Comparison of ENCODE assay signal across 2 cellular contexts in the genomic region with DNA sequence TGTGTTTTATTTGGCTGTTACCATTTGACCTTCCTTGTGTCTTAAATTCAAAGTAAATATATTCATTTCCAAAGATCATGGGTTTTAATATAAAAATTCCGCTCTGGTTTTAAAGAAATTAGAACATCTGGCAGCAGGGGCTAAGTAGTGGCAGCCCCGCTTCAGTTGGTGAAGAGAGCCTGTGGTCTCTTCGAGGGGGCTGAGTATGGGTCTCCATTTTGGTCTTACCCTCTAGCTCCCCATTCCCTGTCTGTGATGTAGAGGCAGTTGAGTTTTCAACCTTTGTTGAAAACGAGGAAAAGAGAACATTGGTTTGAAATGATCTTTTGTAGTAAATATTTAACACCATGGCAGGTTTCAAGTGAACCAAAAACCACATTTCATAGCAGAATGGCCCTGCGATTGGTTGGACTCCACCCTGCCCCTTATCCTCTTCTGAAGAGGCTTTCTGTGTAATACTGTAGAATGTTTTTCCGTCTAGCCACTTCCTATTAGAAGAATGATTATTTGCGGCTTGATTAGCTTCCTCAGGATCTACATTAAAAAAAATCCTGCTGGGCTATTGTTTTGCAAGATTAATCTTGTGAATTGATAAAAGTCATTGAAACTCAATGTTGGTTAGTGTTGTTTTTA.
TF ChIP-seq lines count a peak whose summit lies in the region.

No MANE protein-coding gene starts in this region.

TF ChIP-seq in H1, 55 proteins besides CTCF, POLR2A, EP300 and RAD21:
- TF ChIP-seq ZNF274 (IDR thresholded peaks at IDR 0.05; ENCODE audit: borderline replicate concordance, extremely low read depth, low read length) (no peak), CHD2 (IDR thresholded peaks at IDR 0.05; ENCODE audit: low read length) (no peak), NRF1 (IDR thresholded peaks at IDR 0.05; ENCODE audit: low read depth, low read length) (no peak), CTBP2 (IDR thresholded peaks at IDR 0.05; ENCODE audit: borderline replicate concordance, insufficient read depth, insufficient read length, low read length) (no peak), SP2 (IDR thresholded peaks at IDR 0.05; ENCODE audit: low read length) (no peak), SAP30 (IDR thresholded peaks at IDR 0.05; ENCODE audit: insufficient read depth, insufficient replicate concordance, low read length) (no peak), RBBP5 (IDR thresholded peaks at IDR 0.05; ENCODE audit: borderline replicate concordance, low read depth, low read length) (no peak), NANOG (IDR thresholded peaks at IDR 0.05; ENCODE audit: insufficient read depth, low read depth, low read length, poor library complexity, severe bottlenecking) (no peak), CBX5 (IDR thresholded peaks at IDR 0.05; ENCODE audit: low read depth, low read length) (no peak), RXRA (IDR thresholded peaks at IDR 0.05; ENCODE audit: insufficient read depth, low read depth, low read length) (no peak), KDM1A (IDR thresholded peaks at IDR 0.05; ENCODE audit: borderline replicate concordance, low read length) (no peak), ASH2L (IDR thresholded peaks at IDR 0.05; ENCODE audit: low read length) (no peak), BRCA1 (IDR thresholded peaks at IDR 0.05; ENCODE audit: low read depth, low read length) (no peak), JUND (IDR thresholded peaks at IDR 0.05; ENCODE audit: low read length) (no peak), BACH1 (IDR thresholded peaks at IDR 0.05; ENCODE audit: low read length) (no peak)
- TF ChIP-seq, protein P1, sequence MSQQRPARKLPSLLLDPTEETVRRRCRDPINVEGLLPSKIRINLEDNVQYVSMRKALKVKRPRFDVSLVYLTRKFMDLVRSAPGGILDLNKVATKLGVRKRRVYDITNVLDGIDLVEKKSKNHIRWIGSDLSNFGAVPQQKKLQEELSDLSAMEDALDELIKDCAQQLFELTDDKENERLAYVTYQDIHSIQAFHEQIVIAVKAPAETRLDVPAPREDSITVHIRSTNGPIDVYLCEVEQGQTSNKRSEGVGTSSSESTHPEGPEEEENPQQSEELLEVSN (IDR thresholded peaks at IDR 0.05) = no peak
- TF ChIP-seq, protein P2, sequence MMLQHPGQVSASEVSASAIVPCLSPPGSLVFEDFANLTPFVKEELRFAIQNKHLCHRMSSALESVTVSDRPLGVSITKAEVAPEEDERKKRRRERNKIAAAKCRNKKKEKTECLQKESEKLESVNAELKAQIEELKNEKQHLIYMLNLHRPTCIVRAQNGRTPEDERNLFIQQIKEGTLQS (IDR thresholded peaks at IDR 0.05; ENCODE audit: insufficient read depth, low read depth, low read length) = no peak
- TF ChIP-seq, protein P3, sequence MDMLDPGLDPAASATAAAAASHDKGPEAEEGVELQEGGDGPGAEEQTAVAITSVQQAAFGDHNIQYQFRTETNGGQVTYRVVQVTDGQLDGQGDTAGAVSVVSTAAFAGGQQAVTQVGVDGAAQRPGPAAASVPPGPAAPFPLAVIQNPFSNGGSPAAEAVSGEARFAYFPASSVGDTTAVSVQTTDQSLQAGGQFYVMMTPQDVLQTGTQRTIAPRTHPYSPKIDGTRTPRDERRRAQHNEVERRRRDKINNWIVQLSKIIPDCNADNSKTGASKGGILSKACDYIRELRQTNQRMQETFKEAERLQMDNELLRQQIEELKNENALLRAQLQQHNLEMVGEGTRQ (IDR thresholded peaks at IDR 0.05; ENCODE audit: low read length) = no peak

TF ChIP-seq in SK-N-SH, 30 proteins besides CTCF, POLR2A, EP300 and RAD21:
- no peak for TF ChIP-seq SIN3A (IDR thresholded peaks at IDR 0.05; ENCODE audit: borderline replicate concordance, low read depth, low read length)
